In the genomic region with DNA sequence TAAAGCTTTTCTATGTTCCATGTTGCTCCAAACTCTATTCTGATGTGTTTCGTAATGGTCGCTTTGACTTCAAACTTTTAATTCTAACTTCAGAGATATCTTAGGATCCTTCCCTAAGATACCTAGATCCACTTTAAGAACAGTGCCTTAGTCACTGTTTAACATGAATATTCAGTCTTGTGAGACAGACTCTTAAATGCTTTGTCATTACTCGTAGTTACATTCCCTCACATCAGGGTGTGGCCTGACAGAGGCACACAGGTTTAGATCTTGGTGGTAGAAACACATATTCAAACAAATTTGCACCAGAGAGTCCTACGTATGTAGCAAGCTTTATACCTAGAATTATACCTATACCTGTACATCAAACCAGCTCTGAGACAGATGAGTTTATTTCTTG, we compare ENCODE assay signal across 23 cellular contexts.
A peak's percentile ranks its signal among the peaks of the same experiment; 100 is the strongest.
DNase-seq lines count a peak whose midpoint lies in the region; ATAC-seq, FAIRE-seq and TF ChIP-seq lines count a peak whose summit lies in the region.
"Had no signal": no experiment of that assay in that cellular context is flagged by ENCODE, and none has a peak within 500 bp of the region (broad histone marks: within the 10 kb centered on the region; RNA-seq: fewer than 3 reads in every experiment).

No MANE protein-coding gene starts in this region.

- H3K79me2 ChIP-seq in PC-3 (ENCODE audit: low read length) (no peaks in the 10 kb centered on the region), H1 (ENCODE audit: control insufficient read depth in 1 of 2, insufficient read depth in 2 of 2, low read length in 2 of 2) (no peaks in the 10 kb centered on the region), mesendoderm (ENCODE audit: control insufficient read depth, insufficient read depth, low read length) (no peaks in the 10 kb centered on the region)

- H3K56ac ChIP-seq in H1 (replicated peaks; ENCODE audit: insufficient read length, low read depth, low read length) (no peak overlapping the region), mesendoderm (ENCODE audit: low read length) (no peak overlapping the region)

- POLR2A ChIA-PET in PC-3 (lab: Charles Lee; ENCODE audit: unreplicated experiment): no interaction called here
- POLR2A ChIA-PET in H1 (lab: Charles Lee; ENCODE audit: partially characterized antibody): no interaction called here

- H4K5ac ChIP-seq in H1 (ENCODE audit: insufficient read length, low read depth, low read length) (no peak overlapping the region), mesendoderm (ENCODE audit: low read length) (no peak overlapping the region)

- H3K9ac ChIP-seq in PC-3 (ENCODE audit: low read length): no peak overlapping the region
- H3K9ac ChIP-seq in H1 (replicated peaks in 1 of 4; ENCODE audit: extremely low read depth in 1 of 4, low read depth in 3 of 4, low read length in 3 of 4): no peak overlapping the region
- no peak overlapping the region for H3K9ac ChIP-seq in mesendoderm (ENCODE audit: low read length)
- H3K9ac ChIP-seq: BLaER1 treated with 17β-estradiol and CSF1 and Interleukin-3, amounts not matched to agents 10 nM and 100 nM had no signal

- H3K4me2 ChIP-seq in PC-3 (ENCODE audit: low read length) (no peak overlapping the region), H1 (ENCODE audit: insufficient read depth in 1 of 2, low read depth in 2 of 2, low read length in 2 of 2) (no peak overlapping the region), mesendoderm (ENCODE audit: low read length) (no peak overlapping the region)
- H3K4me2 ChIP-seq: A549; BLaER1 treated with 17β-estradiol and CSF1 and Interleukin-3, amounts not matched to agents 10 nM and 100 nM had no signal

- no peak overlapping the region for H2BK12ac ChIP-seq in H1 (ENCODE audit: low read depth, low read length)

- TF ChIP-seq CTCF in PC-3 (conservative IDR thresholded peaks at IDR 0.05; ENCODE audit: low read depth, low read length) (no peak), H1 (IDR thresholded peaks at IDR 0.05; ENCODE audit: control extremely low read depth in 1 of 3, insufficient read depth in 1 of 3, low read depth in 1 of 3, low read length in 3 of 3) (no peak)

- H4K20me1 ChIP-seq in PC-3 (ENCODE audit: low read length) (no peaks in the 10 kb centered on the region), H1 (replicated peaks in 1 of 2; ENCODE audit: control insufficient read depth in 1 of 2, insufficient read depth in 2 of 2, low read length in 2 of 2) (no peaks in the 10 kb centered on the region)
- H4K20me1 ChIP-seq: BLaER1 treated with 17β-estradiol and CSF1 and Interleukin-3, amounts not matched to agents 10 nM and 100 nM had no signal

- H4K8ac ChIP-seq in H1 (ENCODE audit: extremely low read depth, insufficient read depth, low read length): no peak overlapping the region
- no peak overlapping the region for H4K8ac ChIP-seq in mesendoderm (ENCODE audit: low read depth, low read length)

- H3K9me2 ChIP-seq in PC-3 (replicated peaks; ENCODE audit: low read length): no peaks in the 10 kb centered on the region

- DNase-seq in PC-3 (peak; percentile 33), H1 (ENCODE audit: low read depth in 1 of 2, low spot score in 2 of 2) (no peak), mesendoderm (peak; percentile 4), amniotic stem cell (lab: John Stamatoyannopoulos, UW) (no peak), foreskin melanocyte (no peak)
- DNase-seq: 8988T; ACHN; AML-193; BE2C; CD4-positive, alpha-beta T cell; CD8-positive, alpha-beta memory T cell; DMS 273 treated with DMSO at 0.1 percent for 48 hours; DMS79; EL; GDM1; GOT3; H7; HCEC 1CT had no signal

- H3K14ac ChIP-seq in H1 (ENCODE audit: insufficient read length): no peak overlapping the region

- H3K23me2 ChIP-seq in H1 (ENCODE audit: low read depth, low read length): no peaks in the 10 kb centered on the region

- no peaks in the 10 kb centered on the region for H3F3A ChIP-seq in PC-3 (ENCODE audit: low read length, unreplicated experiment)

- TF ChIP-seq EP300 in H1 (IDR thresholded peaks at IDR 0.05; ENCODE audit: borderline replicate concordance in 1 of 2, low read depth in 2 of 2, low read length in 2 of 2): no peak

- H3K27ac ChIP-seq in PC-3 (ENCODE audit: low read length) (no peak overlapping the region), H1 (ENCODE audit: low read depth, low read length) (no peak overlapping the region), mesendoderm (ENCODE audit: low read depth, low read length) (no peak overlapping the region)
- H3K27ac ChIP-seq: A549; BLaER1 treated with 17β-estradiol and CSF1 and Interleukin-3, amounts not matched to agents 10 nM and 100 nM had no signal

- H2AK5ac ChIP-seq in H1 (ENCODE audit: low read depth, low read length) (no peak overlapping the region), mesendoderm (ENCODE audit: low read length) (no peak overlapping the region)

- no peaks in the 10 kb centered on the region for H3K36me3 ChIP-seq in PC-3 (ENCODE audit: low read depth, low read length)
- no peaks in the 10 kb centered on the region for H3K36me3 ChIP-seq in H1 (ENCODE audit: control insufficient read depth in 2 of 4, insufficient read depth in 4 of 4, low read length in 3 of 4)
- H3K36me3 ChIP-seq in mesendoderm (ENCODE audit: control insufficient read depth, insufficient read depth, low read length): no peaks in the 10 kb centered on the region
- H3K36me3 ChIP-seq: BE2C; BLaER1 treated with 17β-estradiol and CSF1 and Interleukin-3, amounts not matched to agents 10 nM and 100 nM had no signal

- peak; percentile 56 for ATAC-seq in PC-3
- no peak for ATAC-seq in GM19351 (IDR thresholded peaks at IDR 0.05; ENCODE audit: unreplicated experiment)
- ATAC-seq: A549, GM12878 had no signal

- H2BK120ac ChIP-seq in H1 (replicated peaks; ENCODE audit: low read depth, low read length) (no peak overlapping the region), mesendoderm (ENCODE audit: low read depth, low read length) (no peak overlapping the region)

- H2BK5ac ChIP-seq in H1 (ENCODE audit: low read depth, low read length): no peak overlapping the region
- H2BK5ac ChIP-seq in mesendoderm (ENCODE audit: low read length): no peak overlapping the region

- 93% methylated on average over 4 of the region's 4 CpGs; no CpG with 5 or more reads in 1 of the 2 experiments for WGBS in H1 (ENCODE audit: extremely low coverage in 1 of 2, insufficient coverage in 1 of 2, insufficient read length in 1 of 2, insufficient replicate concordance in 2 of 2, low coverage in 1 of 2, low lambda C conversion rate in 2 of 2, missing lambda C conversion rate in 1 of 2), 2 experiments
- no CpG with 5 or more reads among the region's 4 CpGs for WGBS in mesendoderm (ENCODE audit: extremely low coverage, insufficient coverage, low lambda C conversion rate)

- peak overlapping the region; percentile 58 for H4K91ac ChIP-seq in H1 (replicated peaks; ENCODE audit: insufficient read length, low read length)

- H3K4me1 ChIP-seq in PC-3 (ENCODE audit: insufficient read depth, low read length): peaks cover 12% of the 10 kb centered on the region
- 0 out of 7 replicates have a peak, but pooled peaks cover 0 to 2% (median 0%) of the 10 kb centered on the region in 4 experiments for H3K4me1 ChIP-seq in H1 (replicated peaks in 1 of 4; ENCODE audit: control insufficient read depth in 3 of 4, insufficient read depth in 4 of 4, low read length in 3 of 4)
- no peaks in the 10 kb centered on the region for H3K4me1 ChIP-seq in mesendoderm (ENCODE audit: control insufficient read depth, low read depth, low read length)
- H3K4me1 ChIP-seq: A549; BE2C; BLaER1 treated with 17β-estradiol and CSF1 and Interleukin-3, amounts not matched to agents 10 nM and 100 nM had no signal

- TF ChIP-seq RAD21 in H1 (IDR thresholded peaks at IDR 0.05 in 1 of 2, conservative IDR thresholded peaks at IDR 0.05 in 1 of 2; ENCODE audit: low read depth in 2 of 2, low read length in 2 of 2): no peak

- H3K4ac ChIP-seq in H1 (replicated peaks; ENCODE audit: insufficient read length, low read depth, low read length) (no peak overlapping the region), mesendoderm (ENCODE audit: low read depth, low read length) (no peak overlapping the region)

- H3K27me3 ChIP-seq in PC-3 (ENCODE audit: low read length): no peaks in the 10 kb centered on the region
- H3K27me3 ChIP-seq in H1 (replicated peaks in 1 of 4; ENCODE audit: control insufficient read depth in 3 of 4, extremely low read depth in 1 of 4, insufficient read depth in 3 of 4, low read length in 3 of 4): no peaks in the 10 kb centered on the region
- H3K27me3 ChIP-seq in mesendoderm (ENCODE audit: insufficient read depth, low read length, poor library complexity): no peaks in the 10 kb centered on the region
- H3K27me3 ChIP-seq: BE2C; BLaER1 treated with 17β-estradiol and CSF1 and Interleukin-3, amounts not matched to agents 10 nM and 100 nM had no signal

- H3K23ac ChIP-seq in H1 (ENCODE audit: insufficient read length) (no peak overlapping the region), mesendoderm (ENCODE audit: low read length) (no peak overlapping the region)

- no peak overlapping the region for H2BK20ac ChIP-seq in H1 (ENCODE audit: low read length)

- H3K18ac ChIP-seq in H1 (ENCODE audit: extremely low read depth, low read length) (no peak overlapping the region), mesendoderm (ENCODE audit: low read length) (no peak overlapping the region)

- no peak for TF ChIP-seq POLR2A in H1 (IDR thresholded peaks at IDR 0.05; ENCODE audit: control extremely low read depth in 1 of 2, low read depth in 2 of 2, low read length in 2 of 2)

- CTCF ChIA-PET in PC-3 (lab: Charles Lee) (no interaction called here), H1 (lab: Charles Lee; ENCODE audit: partially characterized antibody) (no interaction called here)

- H2BK15ac ChIP-seq in H1 (ENCODE audit: low read length) (no peak overlapping the region), mesendoderm (replicated peaks; ENCODE audit: low read depth) (no peak overlapping the region)

- BruUV-seq in PC-3 (replicated peaks; lab: Mats Ljungman, UMichigan): no TSS peak

- H3K4me3 ChIP-seq in PC-3 (ENCODE audit: low read length) (no peak overlapping the region), H1 (ENCODE audit: extremely low read depth in 1 of 4, insufficient read depth in 2 of 4, low read depth in 3 of 4, low read length in 4 of 4) (no peak overlapping the region), mesendoderm (ENCODE audit: low read length) (no peak overlapping the region)
- H3K4me3 ChIP-seq: A549; BLaER1 treated with 17β-estradiol and CSF1 and Interleukin-3, amounts not matched to agents 10 nM and 100 nM; GM12878 had no signal

- H3K9me3 ChIP-seq in PC-3 (ENCODE audit: low read length) (no peaks in the 10 kb centered on the region), H1 (ENCODE audit: insufficient read depth in 2 of 2, low read depth in 1 of 2, low read length in 1 of 2) (no peaks in the 10 kb centered on the region)
- H3K9me3 ChIP-seq: A549; BE2C; BLaER1 treated with 17β-estradiol and CSF1 and Interleukin-3, amounts not matched to agents 10 nM and 100 nM had no signal

- H3K79me1 ChIP-seq in H1 (ENCODE audit: low read depth, low read length): no peaks in the 10 kb centered on the region
- H3K79me1 ChIP-seq in mesendoderm (ENCODE audit: low read length): no peaks in the 10 kb centered on the region

- no peak for FAIRE-seq in H1 (lab: Jason Lieb, UNC)
- FAIRE-seq: A549, D721Med, GM12878 had no signal

- intact Hi-C loops in PC-3 (cut with micrococcal nuclease): no loop called here

- H2AFZ ChIP-seq in PC-3 (ENCODE audit: low read length): no peak overlapping the region
- H2AFZ ChIP-seq in H1 (ENCODE audit: low read length): no peak overlapping the region

TF ChIP-seq in H1, 55 proteins besides CTCF, POLR2A, EP300 and RAD21 (continues in another document):
- TF ChIP-seq FOSL1 (IDR thresholded peaks at IDR 0.05; ENCODE audit: insufficient read depth, low read depth, low read length): no peak

Comparison
In these comparisons a context has a peak if more than half of its experiments do, and no peak if none do; other contexts are left out.
1. DNase-seq: peak in PC-3 (single experiment) and mesendoderm (single experiment); none in H1 (0 of 2), amniotic stem cell (single experiment) and foreskin melanocyte (single experiment).